ENCODE assay signal across 8 cellular contexts in the genomic region with DNA sequence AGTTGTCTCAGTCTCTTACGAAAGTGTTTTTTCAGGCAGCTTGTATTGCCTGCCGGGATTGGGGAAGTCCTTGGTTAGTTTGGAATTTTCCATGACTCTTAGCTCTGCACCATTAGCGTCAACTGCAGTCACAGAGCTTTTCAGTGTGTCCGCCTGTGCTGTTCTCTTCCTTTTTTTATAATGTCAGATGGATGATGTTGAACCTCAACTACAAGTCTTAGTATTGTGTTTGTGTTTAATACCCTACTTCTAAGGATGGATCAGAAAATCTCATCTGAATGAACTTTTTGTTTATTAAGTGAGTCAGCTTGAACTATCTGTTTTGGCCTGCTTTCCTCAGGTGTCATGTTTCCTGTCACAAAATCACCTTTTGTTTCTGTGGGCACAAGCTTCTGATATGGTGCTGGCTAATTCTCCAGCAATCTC. TPM values are rescaled to one million over a fixed set of nuclear protein-coding genes. Genes with fewer than 3 reads are reported as not detected.
DNase-seq lines count a peak whose midpoint lies in the region; ATAC-seq and TF ChIP-seq lines count a peak whose summit lies in the region.

No MANE protein-coding gene starts in this region.

- H3K79me1 ChIP-seq in mesendoderm (ENCODE audit: low read length), result peaks cover 7% of the 10 kb centered on the region

- intact Hi-C loops in vagina (cut with DNase I), result loop anchor here (5.0 kb wide), 1 partner anchor 41 kb away; the partner anchor contains the start of gene CREBRF

- no peak overlapping the region for H2AK5ac ChIP-seq in mesendoderm (ENCODE audit: low read length)

- H2BK5ac ChIP-seq in mesendoderm (ENCODE audit: low read length), result peak overlapping the region; percentile 40

- no peak overlapping the region for H2BK15ac ChIP-seq in mesendoderm (replicated peaks; ENCODE audit: low read depth)

- H3K4me3 ChIP-seq in AG10803 (ENCODE audit: low read length), result no peak overlapping the region
- H3K4me3 ChIP-seq in LNCaP clone FGC (ENCODE audit: low read depth, low read length), result peak overlapping the region; percentile 12; the same call in 1 of the 2 replicates
- H3K4me3 ChIP-seq in duodenal mucosa (ENCODE audit: low read depth in 1 of 2, low read length in 2 of 2), result no peak overlapping the region
- H3K4me3 ChIP-seq in mesendoderm (ENCODE audit: low read length), result no peak overlapping the region
- no peak overlapping the region for H3K4me3 ChIP-seq in vagina

- DNase-seq in AG10803 (ENCODE audit: low read depth) (peak; percentile 70), LNCaP clone FGC (ENCODE audit: low read depth) (peak; percentile 66), mesendoderm (peak; percentile 77), vagina (ENCODE audit: extremely low spot score in 2 of 2) (peak in 1 of 2 donors; percentile 85), DMS153 treated with DMSO at 0.1 percent for 48 hours (lab: John Stamatoyannopoulos, UW; ENCODE audit: unreplicated experiment) (no peak), NCI-H446 treated with DMSO at 0.1 percent for 48 hours (lab: John Stamatoyannopoulos, UW) (no peak)

- H3K56ac ChIP-seq in mesendoderm (ENCODE audit: low read length), result peak overlapping the region; percentile 70

- peak overlapping the region; percentile 59 for H3K4ac ChIP-seq in mesendoderm (ENCODE audit: low read depth, low read length)

- H4K5ac ChIP-seq in mesendoderm (ENCODE audit: low read length), result no peak overlapping the region

- H3K9ac ChIP-seq in duodenal mucosa (ENCODE audit: low read depth in 1 of 2, low read length in 2 of 2) (peak overlapping the region in 1 of 2 donors; percentile 28), mesendoderm (ENCODE audit: low read length) (peak overlapping the region; percentile 23)

- peaks cover 11% of the 10 kb centered on the region in 2 donors for H3K36me3 ChIP-seq in duodenal mucosa (ENCODE audit: control insufficient read depth in 1 of 2, insufficient read depth in 2 of 2, low read length in 2 of 2)
- H3K36me3 ChIP-seq in mesendoderm (ENCODE audit: control insufficient read depth, insufficient read depth, low read length), result no peaks in the 10 kb centered on the region
- H3K36me3 ChIP-seq in vagina, result peaks cover 0 to 12% of the 10 kb centered on the region in 2 donors

- TF ChIP-seq CTCF in AG10803 (conservative IDR thresholded peaks at IDR 0.05; ENCODE audit: low read length) (no peak), LNCaP clone FGC (IDR thresholded peaks at IDR 0.05; ENCODE audit: control insufficient read depth, extremely low read depth, insufficient read depth) (no peak), vagina (IDR thresholded peaks at IDR 0.05) (no peak)

- no peak overlapping the region for H2BK120ac ChIP-seq in mesendoderm (ENCODE audit: low read depth, low read length)

- H3K18ac ChIP-seq in mesendoderm (ENCODE audit: low read length), result peak overlapping the region; percentile 14

- H3K27me3 ChIP-seq in duodenal mucosa (ENCODE audit: control insufficient read depth in 1 of 2, insufficient read depth in 2 of 2, low read length in 2 of 2), result no peaks in the 10 kb centered on the region
- no peaks in the 10 kb centered on the region for H3K27me3 ChIP-seq in mesendoderm (ENCODE audit: insufficient read depth, low read length, poor library complexity)
- no peaks in the 10 kb centered on the region for H3K27me3 ChIP-seq in vagina

- no peak for TF ChIP-seq POLR2A in vagina (IDR thresholded peaks at IDR 0.05)

- peaks cover 6% of the 10 kb centered on the region for H3K79me2 ChIP-seq in mesendoderm (ENCODE audit: control insufficient read depth, insufficient read depth, low read length)

- no peak overlapping the region for H3K4me2 ChIP-seq in mesendoderm (ENCODE audit: low read length)

- no peak overlapping the region for H3K23ac ChIP-seq in mesendoderm (ENCODE audit: low read length)

- WGBS in mesendoderm (ENCODE audit: extremely low coverage, insufficient coverage, low lambda C conversion rate), result no CpG with 5 or more reads among the region's 4 CpGs

- H3K9me3 ChIP-seq in duodenal mucosa (ENCODE audit: control insufficient read depth in 1 of 2, low read length in 2 of 2), result no peaks in the 10 kb centered on the region
- H3K9me3 ChIP-seq in vagina, result no peaks in the 10 kb centered on the region

- H4K8ac ChIP-seq in mesendoderm (ENCODE audit: low read depth, low read length), result no peak overlapping the region

- H3K27ac ChIP-seq in duodenal mucosa (ENCODE audit: low read depth, low read length), result peak overlapping the region; percentile 60
- H3K27ac ChIP-seq in mesendoderm (ENCODE audit: low read depth, low read length), result peak overlapping the region; percentile 63
- H3K27ac ChIP-seq in vagina, result peak overlapping the region; percentile 72

- no peak for ATAC-seq in HG02759 (IDR thresholded peaks at IDR 0.05; ENCODE audit: unreplicated experiment)

- H3K4me1 ChIP-seq in duodenal mucosa (ENCODE audit: control insufficient read depth in 1 of 2, insufficient read depth in 2 of 2, low read length in 2 of 2) (peaks cover 0 to under 1% of the 10 kb centered on the region in 2 donors), mesendoderm (ENCODE audit: control insufficient read depth, low read depth, low read length) (peaks cover 13% of the 10 kb centered on the region), vagina (peaks cover 30% of the 10 kb centered on the region)

RNA-seq across cellular contexts. Expression of gene ATP6V0E1, which starts 33.1 kb away (rescaled TPM):
- 158 TPM for polyA plus RNA-seq in mesendoderm (2013, experiment 1 of 2)
- polyA plus RNA-seq in mesendoderm (2013, experiment 2 of 2), result 151 TPM
- total RNA-seq in vagina, result 121 TPM

RNA-seq across cellular contexts. Expression of gene CREBRF, which starts 39.5 kb away (rescaled TPM):
- 1.0 TPM for polyA plus RNA-seq in mesendoderm (2013, experiment 1 of 2)
- polyA plus RNA-seq in mesendoderm (2013, experiment 2 of 2), result 1.1 TPM
- total RNA-seq in vagina, result 34.4 TPM

RNA-seq across cellular contexts. Expression of gene RPL26L1, which starts 57.4 kb away (rescaled TPM):
- polyA plus RNA-seq in mesendoderm (2013, experiment 1 of 2), result 99.4 TPM
- 101 TPM for polyA plus RNA-seq in mesendoderm (2013, experiment 2 of 2)
- total RNA-seq in vagina, result 17.7 TPM

Comparison
In these comparisons a context has a peak if more than half of its experiments do, and no peak if none do; other contexts are left out.
1. DNase-seq: peak in AG10803 (single experiment), LNCaP clone FGC (single experiment) and mesendoderm (single experiment); none in DMS153 treated with DMSO at 0.1 percent for 48 hours (single experiment) and NCI-H446 treated with DMSO at 0.1 percent for 48 hours (single experiment).
2. Peak in every context shown above with its lines, with median percentiles within 50 percentile points of each other: H3K27ac ChIP-seq.